Comparison of ENCODE assay signal across 8 cellular contexts in genomic region chr9:120715331-120715924, GRCh38. TPM values are rescaled to one million over a fixed set of nuclear protein-coding genes. Genes with fewer than 3 reads are reported as not detected.
A peak's percentile ranks its signal among the peaks of the same experiment; 100 is the strongest.
DNase-seq lines count a peak whose midpoint lies in the region; ATAC-seq, FAIRE-seq and TF ChIP-seq lines count a peak whose summit lies in the region.

No MANE protein-coding gene starts in this region.

- peak overlapping the region in 4 of 8 donors; percentile 10 to 23 (median 14) for H3K27ac Mint-ChIP-seq in CD8-positive, alpha-beta memory T cell

- H4K20me1 ChIP-seq in MM.1S (ENCODE audit: insufficient read depth, low read length) (no peaks in the 10 kb centered on the region), HepG2 (ENCODE audit: insufficient read depth, low read length) (no peaks in the 10 kb centered on the region)

- WGBS in HepG2 (ENCODE audit: low lambda C conversion rate), result 5% methylated on average over 4 of the region's 14 CpGs

- H3K36me3 ChIP-seq in CD8-positive, alpha-beta memory T cell (ENCODE audit: insufficient read depth, low read length), result no peaks in the 10 kb centered on the region
- H3K36me3 ChIP-seq in MM.1S (replicated peaks; ENCODE audit: insufficient read depth, low read length), result no peaks in the 10 kb centered on the region
- no peaks in the 10 kb centered on the region for H3K36me3 ChIP-seq in HepG2 (replicated peaks in 1 of 2; ENCODE audit: control insufficient read depth in 1 of 2, insufficient read depth in 2 of 2, low read length in 2 of 2)
- no peaks in the 10 kb centered on the region for H3K36me3 ChIP-seq in tibial artery

- peaks cover 32 to 40% (median 34%) of the 10 kb centered on the region in 3 donors for H3K4me1 Mint-ChIP-seq in CD8-positive, alpha-beta memory T cell

- H3K4me2 ChIP-seq in MM.1S (ENCODE audit: low read depth, low read length) (peak overlapping the region; percentile 81), HepG2 (ENCODE audit: low read depth, low read length) (peak overlapping the region; percentile 99)

- H3K9me3 ChIP-seq in CD8-positive, alpha-beta memory T cell (ENCODE audit: low read length), result no peaks in the 10 kb centered on the region
- H3K9me3 ChIP-seq in MM.1S (replicated peaks; ENCODE audit: insufficient read depth, low read length) (no peaks in the 10 kb centered on the region), HepG2 (ENCODE audit: low read length) (no peaks in the 10 kb centered on the region), tibial artery (no peaks in the 10 kb centered on the region)

- H3K27me3 Mint-ChIP-seq in CD8-positive, alpha-beta memory T cell, result no peaks in the 10 kb centered on the region

- in situ Hi-C loops in HepG2 (cut with HindIII; ENCODE audit: extremely low pct_ligation_motif_present, low pct_unique_long_range_greater_than_20kb), result no loop called here

- peak; percentile 19 for ATAC-seq in HepG2
- no peak for ATAC-seq in GM21360 (IDR thresholded peaks at IDR 0.05; ENCODE audit: unreplicated experiment)
- ATAC-seq in HG03196 (IDR thresholded peaks at IDR 0.05; ENCODE audit: unreplicated experiment), result no peak

- H3K27ac ChIP-seq in CD8-positive, alpha-beta memory T cell (ENCODE audit: low read depth, low read length), result peak overlapping the region; percentile 56
- no peak overlapping the region for H3K27ac ChIP-seq in MM.1S (ENCODE audit: low read length)
- H3K27ac ChIP-seq in HepG2 (ENCODE audit: extremely low read length, insufficient read depth, low read length), result no peak overlapping the region
- H3K27ac ChIP-seq in tibial artery, result peak overlapping the region; percentile 72 to 85

- peaks cover 33% of the 10 kb centered on the region for H3K4me1 ChIP-seq in CD8-positive, alpha-beta memory T cell (ENCODE audit: insufficient read depth, low read length)
- H3K4me1 ChIP-seq in MM.1S (ENCODE audit: low read length), result peaks cover 37% of the 10 kb centered on the region
- H3K4me1 ChIP-seq in HepG2 (ENCODE audit: insufficient read depth, low read length), result peaks cover 60% of the 10 kb centered on the region
- peaks cover 0 to 35% (median 27%) of the 10 kb centered on the region in 4 donors for H3K4me1 ChIP-seq in tibial artery

- no peak for TF ChIP-seq RAD21 in HepG2 (CRISPR knock-in tag; IDR thresholded peaks at IDR 0.05)

- H3K4me3 Mint-ChIP-seq in CD8-positive, alpha-beta memory T cell, result peak overlapping the region; percentile 81 to 94 (median 83)

- no peaks in the 10 kb centered on the region for H3K9me2 ChIP-seq in MM.1S (replicated peaks; ENCODE audit: insufficient read depth, low read length)

- H3K79me2 ChIP-seq in MM.1S (ENCODE audit: low read length), result peaks cover 21% of the 10 kb centered on the region
- peaks cover 20% of the 10 kb centered on the region for H3K79me2 ChIP-seq in HepG2 (ENCODE audit: insufficient read depth, low read length)

- POLR2A ChIA-PET in CD8-positive, alpha-beta memory T cell (lab: Charles Lee), result no interaction called here
- POLR2A ChIA-PET in HepG2 (lab: Yijun Ruan, JAX), result interaction anchor here (0.9 to 2.3 kb wide), 4 partner anchors 16 to 144 kb away, joined by 3 to 31 read pairs (median 5); no protein-coding TSS in a partner anchor

- TF ChIP-seq EP300 in HepG2 (IDR thresholded peaks at IDR 0.05; ENCODE audit: low read depth in 2 of 2, low read length in 2 of 2) (no peak), HepG2 (CRISPR knock-in tag; IDR thresholded peaks at IDR 0.05; ENCODE audit: borderline replicate concordance) (no peak)

- peaks cover 0 to 5% (median 0%) of the 10 kb centered on the region in 3 donors for H3K36me3 Mint-ChIP-seq in CD8-positive, alpha-beta memory T cell

- peak overlapping the region; percentile 74 for H3K4me3 ChIP-seq in CD8-positive, alpha-beta memory T cell (ENCODE audit: low read length)
- H3K4me3 ChIP-seq in MM.1S (ENCODE audit: low read length) (peak overlapping the region; percentile 73), choroid plexus epithelial cell (ENCODE audit: low read depth, low read length) (peak overlapping the region; percentile 10), HepG2 (replicated peaks in 1 of 3; ENCODE audit: insufficient read depth in 1 of 3, low read depth in 2 of 3, low read length in 3 of 3) (peak overlapping the region; percentile 76 to 89 (median 79)), tibial artery (peak overlapping the region; percentile 87 to 91)

- peaks cover 18% of the 10 kb centered on the region for H3F3A ChIP-seq in MM.1S (ENCODE audit: insufficient read depth, low read length)

- intact Hi-C loops in HepG2 (cut with micrococcal nuclease; ENCODE audit: unreplicated experiment) (loop anchor here (2.0 kb wide), 1 partner anchor 15 kb away; no protein-coding TSS in a partner anchor), tibial artery (cut with DNase I; ENCODE audit: low total_unique reads) (no loop called here)

- TF ChIP-seq CTCF in MM.1S (IDR thresholded peaks at IDR 0.05; ENCODE audit: low read length), result no peak
- no peak for TF ChIP-seq CTCF in choroid plexus epithelial cell (conservative IDR thresholded peaks at IDR 0.05; ENCODE audit: low read depth, low read length)
- no peak for TF ChIP-seq CTCF in HepG2 (CRISPR knock-in tag; IDR thresholded peaks at IDR 0.05)
- no peak for TF ChIP-seq CTCF in tibial artery (IDR thresholded peaks at IDR 0.05)

- peak overlapping the region; percentile 86 for H2AFZ ChIP-seq in MM.1S (ENCODE audit: low read length)
- H2AFZ ChIP-seq in HepG2 (ENCODE audit: low read length), result no peak overlapping the region

- no peak for DNase-seq in CD8-positive, alpha-beta memory T cell
- DNase-seq in MM.1S (no peak), choroid plexus epithelial cell (ENCODE audit: low read depth) (peak; percentile 43), HepG2 (ENCODE audit: low spot score) (no peak), tibial artery (peak; percentile 73 to 74), NCI-H128 (lab: John Stamatoyannopoulos, UW; ENCODE audit: unreplicated experiment) (no peak)

- FAIRE-seq in HepG2 (lab: Jason Lieb, UNC), result no peak

- H3K9ac ChIP-seq in MM.1S (ENCODE audit: low read length) (peak overlapping the region; percentile 63; the same call in 1 of the 2 replicates), HepG2 (ENCODE audit: insufficient read depth, low read depth, low read length) (peak overlapping the region; percentile 65)

- TF ChIP-seq POLR2A in HepG2 (IDR thresholded peaks at IDR 0.05; ENCODE audit: insufficient read depth in 1 of 2, low read depth in 2 of 2, low read length in 2 of 2), result no peak

- CTCF ChIA-PET in CD8-positive, alpha-beta memory T cell (lab: Charles Lee), result interaction anchor here (0.9 kb wide), 1 partner anchor 95 kb away, joined by 3 read pairs; no protein-coding TSS in a partner anchor
- CTCF ChIA-PET in HepG2 (lab: Yijun Ruan, JAX; ENCODE audit: low intra/inter-chr PET ratio, low total read pairs), result no interaction called here

- BruUV-seq in HepG2 (replicated peaks; lab: Mats Ljungman, UMichigan), result no TSS peak

- no peaks in the 10 kb centered on the region for H3K27me3 ChIP-seq in CD8-positive, alpha-beta memory T cell (ENCODE audit: insufficient read depth, low read length, poor library complexity, severe bottlenecking)
- H3K27me3 ChIP-seq in MM.1S (replicated peaks; ENCODE audit: insufficient read depth, low read length) (no peaks in the 10 kb centered on the region), HepG2 (ENCODE audit: control insufficient read depth in 1 of 2, insufficient read depth in 2 of 2, low read length in 2 of 2) (no peaks in the 10 kb centered on the region), tibial artery (no peaks in the 10 kb centered on the region)

- no peaks in the 10 kb centered on the region for H3K9me3 Mint-ChIP-seq in CD8-positive, alpha-beta memory T cell

TF ChIP-seq in HepG2, 621 proteins besides CTCF, POLR2A, EP300 and RAD21 (continues in another document):
- TF ChIP-seq, protein P1, sequence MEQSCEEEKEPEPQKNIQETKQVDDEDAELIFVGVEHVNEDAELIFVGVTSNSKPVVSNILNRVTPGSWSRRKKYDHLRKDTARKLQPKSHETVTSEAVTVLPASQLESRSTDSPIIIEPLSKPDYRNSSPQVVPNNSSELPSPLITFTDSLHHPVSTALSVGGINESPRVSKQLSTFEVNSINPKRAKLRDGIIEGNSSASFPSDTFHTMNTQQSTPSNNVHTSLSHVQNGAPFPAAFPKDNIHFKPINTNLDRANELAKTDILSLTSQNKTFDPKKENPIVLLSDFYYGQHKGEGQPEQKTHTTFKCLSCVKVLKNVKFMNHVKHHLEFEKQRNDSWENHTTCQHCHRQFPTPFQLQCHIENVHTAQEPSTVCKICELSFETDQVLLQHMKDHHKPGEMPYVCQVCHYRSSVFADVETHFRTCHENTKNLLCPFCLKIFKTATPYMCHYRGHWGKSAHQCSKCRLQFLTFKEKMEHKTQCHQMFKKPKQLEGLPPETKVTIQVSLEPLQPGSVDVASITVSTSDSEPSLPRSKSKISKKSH (CRISPR knock-in tag; IDR thresholded peaks at IDR 0.05; ENCODE audit: borderline replicate concordance), result peak; percentile 73; the same call in 1 of the 2 replicates
- peak; percentile 71; the same call in 1 of the 2 replicates for TF ChIP-seq RXRA (CRISPR knock-in tag; IDR thresholded peaks at IDR 0.05)
- no peak for TF ChIP-seq SKI (IDR thresholded peaks at IDR 0.05; ENCODE audit: partially characterized antibody)

RNA-seq across cellular contexts. Expression of gene MEGF9, which starts 1.2 kb away (rescaled TPM):
- 1 to 10 TPM; 6.9 to 7.0 TPM for total RNA-seq in CD8-positive, alpha-beta memory T cell
- polyA plus RNA-seq in CD8-positive, alpha-beta memory T cell, result 3.9 TPM
- total RNA-seq in HepG2 (2016; rRNA removed; fragmentation: Illumina TruSeq; extraction: Trizol), result 3.1 and 3.3 TPM in 2 replicates
- 0.71 and 0.88 TPM in 2 replicates for total RNA-seq in HepG2 (2016; cell fraction: cytosol; rRNA removed; fragmentation: Illumina TruSeq; extraction: Trizol; ENCODE audit: low read depth)
- 3.1 and 3.7 TPM in 2 replicates for total RNA-seq in HepG2 (2016; cell fraction: insoluble cytoplasmic fraction; rRNA removed; fragmentation: Illumina TruSeq; extraction: Trizol)
- 4.3 and 4.5 TPM in 2 replicates for total RNA-seq in HepG2 (2016; cell fraction: membrane; rRNA removed; fragmentation: Illumina TruSeq; extraction: Trizol)
- 3.8 and 3.9 TPM in 2 replicates for total RNA-seq in HepG2 (2016; cell fraction: nucleus; rRNA removed; fragmentation: Illumina TruSeq; extraction: Trizol)
- 3.3 and 3.6 TPM in 2 replicates for polyA plus RNA-seq in HepG2 (2011; rRNA removed)
- 1.7 and 3.4 TPM in 2 replicates for polyA plus RNA-seq in HepG2 (2011; cell fraction: cytosol; rRNA removed)
- polyA plus RNA-seq in HepG2 (2011; cell fraction: nucleus; rRNA removed), result 0.82 and 1.6 TPM in 2 replicates
- 6.3 and 6.4 TPM in 2 replicates for polyA plus RNA-seq in HepG2 (2012)
- 0.44 and 0.52 TPM in 2 replicates for polyA plus RNA-seq in HepG2 (2016; cell fraction: cytosol; fragmentation: Illumina TruSeq; extraction: Trizol; ENCODE audit: low read depth)
- 3.5 and 4.3 TPM in 2 replicates for polyA plus RNA-seq in HepG2 (2016; cell fraction: insoluble cytoplasmic fraction; fragmentation: Illumina TruSeq; extraction: Trizol; ENCODE audit: low read depth)
- 2.7 and 2.9 TPM in 2 replicates for polyA plus RNA-seq in HepG2 (2016; cell fraction: membrane; fragmentation: Illumina TruSeq; extraction: Trizol; ENCODE audit: low read depth)
- 4.6 and 4.7 TPM in 2 replicates for polyA plus RNA-seq in HepG2 (2016; cell fraction: nucleus; fragmentation: Illumina TruSeq; extraction: Trizol; ENCODE audit: insufficient read depth, low read depth)
- 2.5 and 6.5 TPM in 2 replicates for polyA minus RNA-seq in HepG2 (2011; rRNA and poly(A)+ RNA removed; ENCODE audit: low replicate concordance)
- polyA minus RNA-seq in HepG2 (2011; cell fraction: cytosol; rRNA and poly(A)+ RNA removed), result 4.0 and 5.0 TPM in 2 replicates
- polyA minus RNA-seq in HepG2 (2011; cell fraction: nucleus; rRNA and poly(A)+ RNA removed), result 1.9 and 4.0 TPM in 2 replicates

Comparison
In these comparisons a context has a peak if more than half of its experiments do, and no peak if none do; other contexts are left out.
1. DNase-seq: peak in choroid plexus epithelial cell (single experiment) and tibial artery (2 of 2); none in CD8-positive, alpha-beta memory T cell (0 of 5), MM.1S (single experiment), HepG2 (single experiment) and NCI-H128 (single experiment).
2. H3K27ac ChIP-seq: peak in CD8-positive, alpha-beta memory T cell (single experiment) and tibial artery (2 of 2); none in MM.1S (single experiment) and HepG2 (single experiment).
3. H3K4me3 ChIP-seq: peak in every context shown above with its lines; median percentile 89 in tibial artery; 79 in HepG2; 74 in CD8-positive, alpha-beta memory T cell; 73 in MM.1S; 10 in choroid plexus epithelial cell.